ENCODE assay signal across 1 cellular context in the genomic region with DNA sequence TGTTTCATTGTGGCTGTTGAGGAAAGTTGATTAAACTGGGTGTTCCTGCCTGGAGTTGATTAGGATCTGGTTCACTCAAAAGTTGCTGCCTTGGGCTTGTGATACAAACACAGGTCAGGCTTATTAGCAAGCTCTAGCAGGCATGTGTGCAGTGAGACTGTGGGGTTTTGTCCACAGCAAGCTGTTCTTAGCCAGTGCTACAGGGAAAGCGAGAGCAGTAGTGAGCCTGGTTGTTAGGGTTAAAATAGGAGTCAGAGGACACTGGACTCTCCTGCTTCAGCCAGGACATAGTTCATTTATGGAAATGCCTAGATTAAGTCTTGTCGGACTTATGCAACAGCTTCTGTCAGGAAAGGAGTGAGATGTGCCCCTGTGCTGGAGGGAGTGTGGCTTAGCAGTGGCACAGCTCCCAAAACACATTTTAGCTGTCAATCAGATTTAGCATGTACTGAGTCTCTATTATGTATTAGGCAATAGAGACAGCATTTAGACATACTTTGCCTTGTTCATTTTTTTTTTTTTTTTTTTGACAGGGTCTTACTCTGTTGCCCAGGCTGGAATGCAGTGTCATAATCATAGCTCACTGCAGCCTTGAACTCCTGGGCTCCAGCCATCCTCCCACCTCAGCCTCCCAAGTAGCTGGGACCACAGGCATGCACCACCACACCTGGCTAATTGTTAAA.
TF ChIP-seq lines count a peak whose summit lies in the region.

No MANE protein-coding gene starts in this region.

TF ChIP-seq in HepG2, 621 proteins besides CTCF, POLR2A, EP300 and RAD21 (continued from another document and continues in another):
- TF ChIP-seq ZNF503 (CRISPR knock-in tag; IDR thresholded peaks at IDR 0.05): no peak
- no peak for TF ChIP-seq ZNF3 (CRISPR knock-in tag; IDR thresholded peaks at IDR 0.05)
- no peak for TF ChIP-seq ZKSCAN5 (CRISPR knock-in tag; IDR thresholded peaks at IDR 0.05)
- TF ChIP-seq IKZF1 (IDR thresholded peaks at IDR 0.05): no peak
- TF ChIP-seq PCBP1 (IDR thresholded peaks at IDR 0.05; ENCODE audit: borderline replicate concordance, low read depth, low read length): no peak
- TF ChIP-seq BRD4 (CRISPR knock-in tag; IDR thresholded peaks at IDR 0.05): no peak
- no peak for TF ChIP-seq ZNF441 (CRISPR knock-in tag; IDR thresholded peaks at IDR 0.05; ENCODE audit: borderline replicate concordance)
- no peak for TF ChIP-seq SP4 (CRISPR knock-in tag; IDR thresholded peaks at IDR 0.05)
- no peak for TF ChIP-seq ZNF784 (CRISPR knock-in tag; IDR thresholded peaks at IDR 0.05; ENCODE audit: borderline replicate concordance)
- TF ChIP-seq SCMH1 (CRISPR knock-in tag; IDR thresholded peaks at IDR 0.05; ENCODE audit: borderline replicate concordance): no peak
- TF ChIP-seq MXD1 (CRISPR knock-in tag; IDR thresholded peaks at IDR 0.05): no peak
- no peak for TF ChIP-seq GABPA (IDR thresholded peaks at IDR 0.05; ENCODE audit: low read depth, low read length)
- TF ChIP-seq GABPA (CRISPR knock-in tag; IDR thresholded peaks at IDR 0.05; ENCODE audit: low read depth): no peak
- 0 out of 2 replicates have a peak, but pooled peaks have one; percentile 58 for TF ChIP-seq KAT7 (CRISPR knock-in tag; IDR thresholded peaks at IDR 0.05; ENCODE audit: borderline replicate concordance)
- TF ChIP-seq, protein P1, sequence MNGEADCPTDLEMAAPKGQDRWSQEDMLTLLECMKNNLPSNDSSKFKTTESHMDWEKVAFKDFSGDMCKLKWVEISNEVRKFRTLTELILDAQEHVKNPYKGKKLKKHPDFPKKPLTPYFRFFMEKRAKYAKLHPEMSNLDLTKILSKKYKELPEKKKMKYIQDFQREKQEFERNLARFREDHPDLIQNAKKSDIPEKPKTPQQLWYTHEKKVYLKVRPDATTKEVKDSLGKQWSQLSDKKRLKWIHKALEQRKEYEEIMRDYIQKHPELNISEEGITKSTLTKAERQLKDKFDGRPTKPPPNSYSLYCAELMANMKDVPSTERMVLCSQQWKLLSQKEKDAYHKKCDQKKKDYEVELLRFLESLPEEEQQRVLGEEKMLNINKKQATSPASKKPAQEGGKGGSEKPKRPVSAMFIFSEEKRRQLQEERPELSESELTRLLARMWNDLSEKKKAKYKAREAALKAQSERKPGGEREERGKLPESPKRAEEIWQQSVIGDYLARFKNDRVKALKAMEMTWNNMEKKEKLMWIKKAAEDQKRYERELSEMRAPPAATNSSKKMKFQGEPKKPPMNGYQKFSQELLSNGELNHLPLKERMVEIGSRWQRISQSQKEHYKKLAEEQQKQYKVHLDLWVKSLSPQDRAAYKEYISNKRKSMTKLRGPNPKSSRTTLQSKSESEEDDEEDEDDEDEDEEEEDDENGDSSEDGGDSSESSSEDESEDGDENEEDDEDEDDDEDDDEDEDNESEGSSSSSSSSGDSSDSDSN (CRISPR knock-in tag; IDR thresholded peaks at IDR 0.05): no peak
- TF ChIP-seq HNF4G (IDR thresholded peaks at IDR 0.05; ENCODE audit: borderline replicate concordance, low read depth, low read length): 0 out of 2 replicates have a peak, but pooled peaks have one; percentile 11
- no peak for TF ChIP-seq HNF4G (CRISPR knock-in tag; IDR thresholded peaks at IDR 0.05; ENCODE audit: borderline replicate concordance, low read depth)
- no peak for TF ChIP-seq ZNF672 (CRISPR knock-in tag; IDR thresholded peaks at IDR 0.05)
- no peak for TF ChIP-seq EED (CRISPR knock-in tag; IDR thresholded peaks at IDR 0.05)
- TF ChIP-seq PCBP2 (optimal IDR thresholded peaks at IDR 0.05; ENCODE audit: low read depth, low read length, poor library complexity, severe bottlenecking): no peak
- TF ChIP-seq ZFP36L2 (CRISPR knock-in tag; IDR thresholded peaks at IDR 0.05): no peak
- TF ChIP-seq EEA1 (CRISPR knock-in tag; IDR thresholded peaks at IDR 0.05; ENCODE audit: borderline replicate concordance): no peak
- TF ChIP-seq ZNF776 (CRISPR knock-in tag; IDR thresholded peaks at IDR 0.05): no peak
- no peak for TF ChIP-seq TOPORS (CRISPR knock-in tag; IDR thresholded peaks at IDR 0.05)
- peak; percentile 27; the same call in 1 of the 2 replicates for TF ChIP-seq PHF21A (CRISPR knock-in tag; IDR thresholded peaks at IDR 0.05)
- TF ChIP-seq PATZ1 (CRISPR knock-in tag; IDR thresholded peaks at IDR 0.05): no peak
- TF ChIP-seq, protein P2, sequence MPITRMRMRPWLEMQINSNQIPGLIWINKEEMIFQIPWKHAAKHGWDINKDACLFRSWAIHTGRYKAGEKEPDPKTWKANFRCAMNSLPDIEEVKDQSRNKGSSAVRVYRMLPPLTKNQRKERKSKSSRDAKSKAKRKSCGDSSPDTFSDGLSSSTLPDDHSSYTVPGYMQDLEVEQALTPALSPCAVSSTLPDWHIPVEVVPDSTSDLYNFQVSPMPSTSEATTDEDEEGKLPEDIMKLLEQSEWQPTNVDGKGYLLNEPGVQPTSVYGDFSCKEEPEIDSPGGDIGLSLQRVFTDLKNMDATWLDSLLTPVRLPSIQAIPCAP (CRISPR knock-in tag; IDR thresholded peaks at IDR 0.05; ENCODE audit: low read depth): no peak
- TF ChIP-seq SUZ12 (IDR thresholded peaks at IDR 0.05; ENCODE audit: low read depth, low read length): no peak
- no peak for TF ChIP-seq KDM1A (CRISPR knock-in tag; IDR thresholded peaks at IDR 0.05)
- TF ChIP-seq, protein P3, sequence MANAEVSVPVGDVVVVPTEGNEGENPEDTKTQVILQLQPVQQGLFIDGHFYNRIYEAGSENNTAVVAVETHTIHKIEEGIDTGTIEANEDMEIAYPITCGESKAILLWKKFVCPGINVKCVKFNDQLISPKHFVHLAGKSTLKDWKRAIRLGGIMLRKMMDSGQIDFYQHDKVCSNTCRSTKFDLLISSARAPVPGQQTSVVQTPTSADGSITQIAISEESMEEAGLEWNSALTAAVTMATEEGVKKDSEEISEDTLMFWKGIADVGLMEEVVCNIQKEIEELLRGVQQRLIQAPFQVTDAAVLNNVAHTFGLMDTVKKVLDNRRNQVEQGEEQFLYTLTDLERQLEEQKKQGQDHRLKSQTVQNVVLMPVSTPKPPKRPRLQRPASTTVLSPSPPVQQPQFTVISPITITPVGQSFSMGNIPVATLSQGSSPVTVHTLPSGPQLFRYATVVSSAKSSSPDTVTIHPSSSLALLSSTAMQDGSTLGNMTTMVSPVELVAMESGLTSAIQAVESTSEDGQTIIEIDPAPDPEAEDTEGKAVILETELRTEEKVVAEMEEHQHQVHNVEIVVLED (CRISPR knock-in tag; IDR thresholded peaks at IDR 0.05; ENCODE audit: borderline replicate concordance): no peak
- no peak for TF ChIP-seq SMARCC2 (IDR thresholded peaks at IDR 0.05)
- TF ChIP-seq ZNF234 (CRISPR knock-in tag; conservative IDR thresholded peaks at IDR 0.05): no peak
- no peak for TF ChIP-seq ZNF329 (CRISPR knock-in tag; IDR thresholded peaks at IDR 0.05; ENCODE audit: low read depth)
- TF ChIP-seq SYNCRIP (IDR thresholded peaks at IDR 0.05; ENCODE audit: insufficient read depth, low read depth, low read length): no peak
- no peak for TF ChIP-seq NCOA1 (CRISPR knock-in tag; IDR thresholded peaks at IDR 0.05)
- TF ChIP-seq, protein P4, sequence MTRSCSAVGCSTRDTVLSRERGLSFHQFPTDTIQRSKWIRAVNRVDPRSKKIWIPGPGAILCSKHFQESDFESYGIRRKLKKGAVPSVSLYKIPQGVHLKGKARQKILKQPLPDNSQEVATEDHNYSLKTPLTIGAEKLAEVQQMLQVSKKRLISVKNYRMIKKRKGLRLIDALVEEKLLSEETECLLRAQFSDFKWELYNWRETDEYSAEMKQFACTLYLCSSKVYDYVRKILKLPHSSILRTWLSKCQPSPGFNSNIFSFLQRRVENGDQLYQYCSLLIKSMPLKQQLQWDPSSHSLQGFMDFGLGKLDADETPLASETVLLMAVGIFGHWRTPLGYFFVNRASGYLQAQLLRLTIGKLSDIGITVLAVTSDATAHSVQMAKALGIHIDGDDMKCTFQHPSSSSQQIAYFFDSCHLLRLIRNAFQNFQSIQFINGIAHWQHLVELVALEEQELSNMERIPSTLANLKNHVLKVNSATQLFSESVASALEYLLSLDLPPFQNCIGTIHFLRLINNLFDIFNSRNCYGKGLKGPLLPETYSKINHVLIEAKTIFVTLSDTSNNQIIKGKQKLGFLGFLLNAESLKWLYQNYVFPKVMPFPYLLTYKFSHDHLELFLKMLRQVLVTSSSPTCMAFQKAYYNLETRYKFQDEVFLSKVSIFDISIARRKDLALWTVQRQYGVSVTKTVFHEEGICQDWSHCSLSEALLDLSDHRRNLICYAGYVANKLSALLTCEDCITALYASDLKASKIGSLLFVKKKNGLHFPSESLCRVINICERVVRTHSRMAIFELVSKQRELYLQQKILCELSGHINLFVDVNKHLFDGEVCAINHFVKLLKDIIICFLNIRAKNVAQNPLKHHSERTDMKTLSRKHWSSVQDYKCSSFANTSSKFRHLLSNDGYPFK (CRISPR knock-in tag; IDR thresholded peaks at IDR 0.05; ENCODE audit: borderline replicate concordance): 0 out of 2 replicates have a peak, but pooled peaks have one; percentile 33
- no peak for TF ChIP-seq HNRNPLL (IDR thresholded peaks at IDR 0.05; ENCODE audit: low read depth, low read length, poor library complexity, severe bottlenecking)
- TF ChIP-seq ELF4 (CRISPR knock-in tag; IDR thresholded peaks at IDR 0.05; ENCODE audit: borderline replicate concordance): no peak
- no peak for TF ChIP-seq PRMT3 (CRISPR knock-in tag; IDR thresholded peaks at IDR 0.05; ENCODE audit: borderline replicate concordance, low read depth)
- TF ChIP-seq SMARCE1 (IDR thresholded peaks at IDR 0.05; ENCODE audit: borderline replicate concordance): no peak
- TF ChIP-seq SIX4 (CRISPR knock-in tag; IDR thresholded peaks at IDR 0.05): peak; percentile 87
- no peak for TF ChIP-seq PRDM4 (CRISPR knock-in tag; IDR thresholded peaks at IDR 0.05; ENCODE audit: borderline replicate concordance)
- TF ChIP-seq KAT8 (CRISPR knock-in tag; IDR thresholded peaks at IDR 0.05): 0 out of 2 replicates have a peak, but pooled peaks have one; percentile 33
- no peak for TF ChIP-seq ZNF33B (CRISPR knock-in tag; IDR thresholded peaks at IDR 0.05)
- 0 out of 2 replicates have a peak, but pooled peaks have one; percentile 44 for TF ChIP-seq ZNF251 (CRISPR knock-in tag; IDR thresholded peaks at IDR 0.05)
